ENCODE assay signal across 19 cellular contexts in the genomic region with DNA sequence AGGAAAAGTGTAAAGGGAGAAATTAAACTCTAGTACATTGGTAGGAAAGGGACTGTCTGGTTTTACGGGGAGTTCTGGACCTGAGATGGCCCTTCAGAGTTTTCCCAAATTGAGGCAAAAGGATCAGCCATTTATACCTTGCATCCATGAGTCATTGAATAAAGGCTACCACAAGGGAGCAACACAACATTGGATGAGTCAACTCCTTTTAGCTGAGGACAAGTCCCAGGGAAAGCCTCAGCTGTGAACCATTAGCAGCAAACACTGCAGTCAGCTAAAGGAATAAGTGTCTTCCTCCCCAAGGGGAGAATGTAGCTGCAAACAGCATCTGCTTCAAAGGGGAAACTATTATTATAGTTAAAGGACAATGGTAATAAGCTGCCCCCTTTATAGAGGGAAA.
A peak's percentile ranks its signal among the peaks of the same experiment; 100 is the strongest.
DNase-seq lines count a peak whose midpoint lies in the region; ATAC-seq and TF ChIP-seq lines count a peak whose summit lies in the region.
"Had no signal": no experiment of that assay in that cellular context is flagged by ENCODE, and none has a peak within 500 bp of the region (broad histone marks: within the 10 kb centered on the region; RNA-seq: fewer than 3 reads in every experiment).

No MANE protein-coding gene starts in this region.

- no peaks in the 10 kb centered on the region for H3K36me3 ChIP-seq in BJ (ENCODE audit: control insufficient read depth, insufficient read depth, low read length)
- no peaks in the 10 kb centered on the region for H3K36me3 ChIP-seq in IMR-90 (ENCODE audit: control insufficient read depth, insufficient read depth, low read length)
- no peaks in the 10 kb centered on the region for H3K36me3 ChIP-seq in mesendoderm (ENCODE audit: control insufficient read depth, insufficient read depth, low read length)
- H3K36me3 ChIP-seq in WERI-Rb-1, result no peaks in the 10 kb centered on the region
- H3K36me3 ChIP-seq: heart left ventricle had no signal

- no peak overlapping the region for H2BK20ac ChIP-seq in IMR-90 (ENCODE audit: low read depth, low read length)

- no peak overlapping the region for H2AFZ ChIP-seq in IMR-90 (replicated peaks; ENCODE audit: low read length, poor library complexity)

- H4K5ac ChIP-seq in IMR-90 (ENCODE audit: low read depth, low read length) (no peak overlapping the region), mesendoderm (ENCODE audit: low read length) (no peak overlapping the region)

- peak; percentile 3 for DNase-seq in BJ (ENCODE audit: low read depth)
- DNase-seq in IMR-90, result peak; percentile 6
- DNase-seq in choroid plexus epithelial cell (ENCODE audit: low read depth), result peak; percentile 70
- DNase-seq in mesendoderm, result peak; percentile 48
- no peak for DNase-seq in WERI-Rb-1
- no peak for DNase-seq in putamen (ENCODE audit: low spot score)
- DNase-seq: activated CD4-positive, alpha-beta memory T cell treated with anti-CD3 and anti-CD28 coated beads, Interleukin-2, amount 10 ng/mL, durations not matched to agents 7 days and 5 days; effector memory CD4-positive, alpha-beta T cell; GOT3; heart left ventricle; NCI-H146; NCI-H748 treated with DMSO at 0.1 percent for 48 hours; SHP77; T1000; trophoblast cell had no signal

- H3K9me1 ChIP-seq in IMR-90 (ENCODE audit: insufficient read depth, low read length), result no peaks in the 10 kb centered on the region

- H3K23ac ChIP-seq in IMR-90 (ENCODE audit: low read depth, low read length) (no peak overlapping the region), mesendoderm (ENCODE audit: low read length) (no peak overlapping the region)

- no peak for TF ChIP-seq RAD21 in IMR-90 (IDR thresholded peaks at IDR 0.05; ENCODE audit: low read length)

- no peak overlapping the region for H3K14ac ChIP-seq in IMR-90 (replicated peaks; ENCODE audit: low read depth, low read length)

- in situ Hi-C loops in IMR-90 (cut with MboI; ENCODE audit: low sequenced_read_pairs), result no loop called here

- H3K4ac ChIP-seq in IMR-90 (ENCODE audit: low read depth, low read length) (no peak overlapping the region), mesendoderm (ENCODE audit: low read depth, low read length) (no peak overlapping the region)

- H2AK5ac ChIP-seq in IMR-90 (ENCODE audit: low read depth, low read length) (no peak overlapping the region), mesendoderm (ENCODE audit: low read length) (no peak overlapping the region)

- intact Hi-C loops in IMR-90 (cut with micrococcal nuclease), result no loop called here

- H3K18ac ChIP-seq in IMR-90 (ENCODE audit: low read depth, low read length) (no peak overlapping the region), mesendoderm (ENCODE audit: low read length) (no peak overlapping the region)

- ATAC-seq in IMR-90 (ENCODE audit: low read depth) (no peak), GM21825 (IDR thresholded peaks at IDR 0.05; ENCODE audit: unreplicated experiment) (no peak), HG03280 (IDR thresholded peaks at IDR 0.05; ENCODE audit: unreplicated experiment) (no peak)
- ATAC-seq: heart left ventricle had no signal

- no peak overlapping the region for H4K8ac ChIP-seq in IMR-90 (ENCODE audit: low read depth in 2 of 2, low read length in 2 of 2)
- H4K8ac ChIP-seq in mesendoderm (ENCODE audit: low read depth, low read length), result no peak overlapping the region

- H2BK5ac ChIP-seq in IMR-90 (ENCODE audit: low read depth, low read length, poor library complexity, severe bottlenecking), result no peak overlapping the region
- H2BK5ac ChIP-seq in mesendoderm (ENCODE audit: low read length), result no peak overlapping the region

- H4K20me1 ChIP-seq in IMR-90 (ENCODE audit: insufficient read depth, low read length), result no peaks in the 10 kb centered on the region

- H3K9me3 ChIP-seq in IMR-90 (ENCODE audit: control insufficient read depth, insufficient read depth, low read length), result peaks cover 8% of the 10 kb centered on the region; the same call in 1 of the 2 replicates
- peaks cover 2% of the 10 kb centered on the region for H3K9me3 ChIP-seq in WERI-Rb-1 (ENCODE audit: severe bottlenecking)

- H2AK9ac ChIP-seq in IMR-90 (replicated peaks; ENCODE audit: low read depth, low read length, poor library complexity), result no peak overlapping the region

- H3K27me3 ChIP-seq in BJ (ENCODE audit: control insufficient read depth, insufficient read depth, low read length) (no peaks in the 10 kb centered on the region), IMR-90 (ENCODE audit: control insufficient read depth, insufficient read depth, low read length) (no peaks in the 10 kb centered on the region), mesendoderm (ENCODE audit: insufficient read depth, low read length, poor library complexity) (no peaks in the 10 kb centered on the region), WERI-Rb-1 (ENCODE audit: insufficient read depth, low read depth, severe bottlenecking) (no peaks in the 10 kb centered on the region)
- H3K27me3 ChIP-seq: heart left ventricle had no signal

- H3K4me1 ChIP-seq in IMR-90 (ENCODE audit: control insufficient read depth, insufficient read depth, low read length), result no peaks in the 10 kb centered on the region
- H3K4me1 ChIP-seq in mesendoderm (ENCODE audit: control insufficient read depth, low read depth, low read length), result no peaks in the 10 kb centered on the region
- H3K4me1 ChIP-seq: heart left ventricle had no signal

- TF ChIP-seq CTCF in BJ (IDR thresholded peaks at IDR 0.05; ENCODE audit: insufficient read depth, low read depth, low read length) (no peak), IMR-90 (conservative IDR thresholded peaks at IDR 0.05; ENCODE audit: low read depth, low read length) (no peak), choroid plexus epithelial cell (conservative IDR thresholded peaks at IDR 0.05; ENCODE audit: low read depth, low read length) (peak; percentile 44), WERI-Rb-1 (IDR thresholded peaks at IDR 0.05; ENCODE audit: low read depth, low read length) (no peak)

- BruUV-seq in IMR-90 (replicated peaks; lab: Mats Ljungman, UMichigan), result no TSS peak

- CTCF ChIA-PET in BJ (lab: Yijun Ruan, JAX) (interaction anchor here (1.7 kb wide), 1 partner anchor 479 kb away, joined by 3 read pairs; no protein-coding TSS in a partner anchor), IMR-90 (lab: Yijun Ruan, JAX) (no interaction called here)

- H3K56ac ChIP-seq in IMR-90 (ENCODE audit: extremely low read depth, insufficient read depth, low read length), result no peak overlapping the region
- no peak overlapping the region for H3K56ac ChIP-seq in mesendoderm (ENCODE audit: low read length)

- H3K79me1 ChIP-seq in IMR-90 (ENCODE audit: low read depth in 1 of 2, low read length in 2 of 2), result no peaks in the 10 kb centered on the region
- no peaks in the 10 kb centered on the region for H3K79me1 ChIP-seq in mesendoderm (ENCODE audit: low read length)

- H3K4me2 ChIP-seq in IMR-90 (ENCODE audit: low read depth, low read length) (no peak overlapping the region), mesendoderm (ENCODE audit: low read length) (no peak overlapping the region)
- H3K4me2 ChIP-seq: KMS-11 had no signal

- H2BK15ac ChIP-seq in IMR-90 (ENCODE audit: low read depth, low read length), result no peak overlapping the region
- H2BK15ac ChIP-seq in mesendoderm (replicated peaks; ENCODE audit: low read depth), result no peak overlapping the region

- TF ChIP-seq POLR2A in IMR-90 (IDR thresholded peaks at IDR 0.05; ENCODE audit: low read depth, low read length), result no peak

- H3K9ac ChIP-seq in IMR-90 (ENCODE audit: low read depth, low read length) (no peak overlapping the region), mesendoderm (ENCODE audit: low read length) (no peak overlapping the region)
- H3K9ac ChIP-seq: KMS-11 had no signal

- H4K91ac ChIP-seq in IMR-90 (ENCODE audit: insufficient read depth, low read depth, low read length), result no peak overlapping the region

- dilution Hi-C loops in IMR-90 (cut with HindIII; ENCODE audit: low sequenced_read_pairs, unreplicated experiment), result no loop called here

- WGBS in IMR-90 (ENCODE audit: extremely low coverage in 2 of 2, insufficient read length in 1 of 2), 2 experiments, result no CpG with 5 or more reads among the region's 1 CpG
- WGBS in mesendoderm (ENCODE audit: extremely low coverage, insufficient coverage, low lambda C conversion rate), result no CpG with 5 or more reads among the region's 1 CpG

- no peaks in the 10 kb centered on the region for H3K79me2 ChIP-seq in mesendoderm (ENCODE audit: control insufficient read depth, insufficient read depth, low read length)

- POLR2A ChIA-PET in BJ (lab: Charles Lee), result no interaction called here
- POLR2A ChIA-PET in IMR-90 (lab: Charles Lee; ENCODE audit: unreplicated experiment), result no interaction called here

- H3K4me3 ChIP-seq in BJ (ENCODE audit: low read depth, low read length), result no peak overlapping the region
- no peak overlapping the region for H3K4me3 ChIP-seq in IMR-90 (ENCODE audit: insufficient read depth, low read depth, low read length)
- no peak overlapping the region for H3K4me3 ChIP-seq in choroid plexus epithelial cell (ENCODE audit: low read depth, low read length)
- no peak overlapping the region for H3K4me3 ChIP-seq in mesendoderm (ENCODE audit: low read length)
- H3K4me3 ChIP-seq in WERI-Rb-1 (ENCODE audit: low read depth, low read length), result no peak overlapping the region
- H3K4me3 ChIP-seq: heart left ventricle had no signal

- no peak overlapping the region for H2BK120ac ChIP-seq in IMR-90 (ENCODE audit: low read depth, low read length)
- H2BK120ac ChIP-seq in mesendoderm (ENCODE audit: low read depth, low read length), result no peak overlapping the region

- no peak overlapping the region for H3K27ac ChIP-seq in IMR-90 (ENCODE audit: insufficient read depth, low read length)
- H3K27ac ChIP-seq in mesendoderm (ENCODE audit: low read depth, low read length), result no peak overlapping the region
- no peak overlapping the region for H3K27ac ChIP-seq in WERI-Rb-1
- H3K27ac ChIP-seq: C4-2B, heart left ventricle, KMS-11 had no signal

TF ChIP-seq in IMR-90, 13 proteins besides CTCF, POLR2A, EP300 and RAD21 (continues in another document):
- no peak for TF ChIP-seq SMC3 (IDR thresholded peaks at IDR 0.05; ENCODE audit: low read depth, low read length)
- TF ChIP-seq CHD1 (IDR thresholded peaks at IDR 0.05; ENCODE audit: low read depth, low read length), result no peak
- TF ChIP-seq, protein P1, sequence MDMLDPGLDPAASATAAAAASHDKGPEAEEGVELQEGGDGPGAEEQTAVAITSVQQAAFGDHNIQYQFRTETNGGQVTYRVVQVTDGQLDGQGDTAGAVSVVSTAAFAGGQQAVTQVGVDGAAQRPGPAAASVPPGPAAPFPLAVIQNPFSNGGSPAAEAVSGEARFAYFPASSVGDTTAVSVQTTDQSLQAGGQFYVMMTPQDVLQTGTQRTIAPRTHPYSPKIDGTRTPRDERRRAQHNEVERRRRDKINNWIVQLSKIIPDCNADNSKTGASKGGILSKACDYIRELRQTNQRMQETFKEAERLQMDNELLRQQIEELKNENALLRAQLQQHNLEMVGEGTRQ (IDR thresholded peaks at IDR 0.05; ENCODE audit: low read depth, low read length), result no peak
- TF ChIP-seq CEBPB (IDR thresholded peaks at IDR 0.05; ENCODE audit: low read depth, low read length), result no peak
- no peak for TF ChIP-seq RFX5 (IDR thresholded peaks at IDR 0.05; ENCODE audit: low read depth, low read length)
- TF ChIP-seq MXI1 (IDR thresholded peaks at IDR 0.05; ENCODE audit: borderline replicate concordance, low read depth, low read length), result no peak
- no peak for TF ChIP-seq NFE2L2 (IDR thresholded peaks at IDR 0.05; ENCODE audit: low read depth, low read length)
- TF ChIP-seq FOS (IDR thresholded peaks at IDR 0.05; ENCODE audit: low read depth, low read length), result no peak

Comparison
In these comparisons a context has a peak if more than half of its experiments do, and no peak if none do; other contexts are left out.
1. DNase-seq: peak in BJ (single experiment), IMR-90 (single experiment), choroid plexus epithelial cell (single experiment) and mesendoderm (single experiment); none in WERI-Rb-1 (single experiment) and putamen (single experiment).